Comparison of ENCODE assay signal across 1 cellular context in the genomic region with DNA sequence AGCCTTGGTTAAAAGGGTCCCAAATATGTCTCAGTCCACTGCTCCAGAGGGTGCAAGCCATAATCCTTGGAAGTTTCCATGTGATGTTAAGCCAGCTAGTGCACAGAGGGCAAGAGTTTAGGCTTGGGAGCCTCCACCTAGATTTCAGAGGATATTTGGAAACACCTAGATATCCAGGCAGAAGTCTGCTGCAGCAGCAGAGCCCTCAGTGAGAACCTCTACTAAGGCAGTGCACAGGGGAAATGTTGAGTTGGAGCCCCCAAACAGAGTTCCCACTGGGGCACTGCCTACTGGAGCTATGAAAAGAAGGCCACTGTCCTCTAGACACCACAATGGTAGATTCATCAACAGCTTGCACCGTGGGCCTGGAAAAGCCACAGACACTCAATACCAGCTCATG.
TF ChIP-seq lines count a peak whose summit lies in the region.

No MANE protein-coding gene starts in this region.

TF ChIP-seq in K562, 482 proteins besides CTCF, POLR2A, EP300 and RAD21:
- TF ChIP-seq NCOA1 (IDR thresholded peaks at IDR 0.05; ENCODE audit: low read depth) (no peak), ZNF232 (CRISPR knock-in tag; IDR thresholded peaks at IDR 0.05) (no peak), TRIM28 (IDR thresholded peaks at IDR 0.05) (0 out of 2 replicates have a peak, but pooled peaks have one; percentile 53), ZNF584 (CRISPR knock-in tag; IDR thresholded peaks at IDR 0.05; ENCODE audit: low read depth) (no peak), CBX5 (IDR thresholded peaks at IDR 0.05; ENCODE audit: borderline replicate concordance, low read depth) (peak; percentile 78; the same call in 1 of the 2 replicates), ZNF143 (CRISPR knock-in tag; IDR thresholded peaks at IDR 0.05) (no peak), CBX3 (IDR thresholded peaks at IDR 0.05; ENCODE audit: borderline replicate concordance in 1 of 2, low read length in 2 of 2) (peak in 1 of 2 experiments; percentile 83; a peak in 1 of 3 replicates), LEF1 (IDR thresholded peaks at IDR 0.05) (no peak), MBD2 (IDR thresholded peaks at IDR 0.05; ENCODE audit: borderline replicate concordance, low read depth) (no peak)
- TF ChIP-seq, protein P1, sequence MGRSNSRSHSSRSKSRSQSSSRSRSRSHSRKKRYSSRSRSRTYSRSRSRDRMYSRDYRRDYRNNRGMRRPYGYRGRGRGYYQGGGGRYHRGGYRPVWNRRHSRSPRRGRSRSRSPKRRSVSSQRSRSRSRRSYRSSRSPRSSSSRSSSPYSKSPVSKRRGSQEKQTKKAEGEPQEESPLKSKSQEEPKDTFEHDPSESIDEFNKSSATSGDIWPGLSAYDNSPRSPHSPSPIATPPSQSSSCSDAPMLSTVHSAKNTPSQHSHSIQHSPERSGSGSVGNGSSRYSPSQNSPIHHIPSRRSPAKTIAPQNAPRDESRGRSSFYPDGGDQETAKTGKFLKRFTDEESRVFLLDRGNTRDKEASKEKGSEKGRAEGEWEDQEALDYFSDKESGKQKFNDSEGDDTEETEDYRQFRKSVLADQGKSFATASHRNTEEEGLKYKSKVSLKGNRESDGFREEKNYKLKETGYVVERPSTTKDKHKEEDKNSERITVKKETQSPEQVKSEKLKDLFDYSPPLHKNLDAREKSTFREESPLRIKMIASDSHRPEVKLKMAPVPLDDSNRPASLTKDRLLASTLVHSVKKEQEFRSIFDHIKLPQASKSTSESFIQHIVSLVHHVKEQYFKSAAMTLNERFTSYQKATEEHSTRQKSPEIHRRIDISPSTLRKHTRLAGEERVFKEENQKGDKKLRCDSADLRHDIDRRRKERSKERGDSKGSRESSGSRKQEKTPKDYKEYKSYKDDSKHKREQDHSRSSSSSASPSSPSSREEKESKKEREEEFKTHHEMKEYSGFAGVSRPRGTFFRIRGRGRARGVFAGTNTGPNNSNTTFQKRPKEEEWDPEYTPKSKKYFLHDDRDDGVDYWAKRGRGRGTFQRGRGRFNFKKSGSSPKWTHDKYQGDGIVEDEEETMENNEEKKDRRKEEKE (IDR thresholded peaks at IDR 0.05; ENCODE audit: borderline replicate concordance in 1 of 2, control insufficient read depth in 1 of 2, low read depth in 2 of 2, low read length in 1 of 2): no peak
